Comparison of ENCODE assay signal across 8 cellular contexts in genomic region chr1:50978144-50978851, GRCh38. TPM values are rescaled to one million over a fixed set of nuclear protein-coding genes. Genes with fewer than 3 reads are reported as not detected.
DNase-seq lines count a peak whose midpoint lies in the region; ATAC-seq, FAIRE-seq and TF ChIP-seq lines count a peak whose summit lies in the region.

No MANE protein-coding gene starts in this region.

- H3K4me3 ChIP-seq in HCT116 (replicated peaks in 1 of 2; ENCODE audit: low read depth in 1 of 2, low read length in 2 of 2), result peak overlapping the region; percentile 54 to 65
- H3K4me3 ChIP-seq in MM.1S (ENCODE audit: low read length), result peak overlapping the region; percentile 66
- peak overlapping the region; percentile 59 to 72 for H3K4me3 ChIP-seq in kidney (ENCODE audit: low read length in 2 of 2)

- peak; percentile 86 for ATAC-seq in HCT116
- ATAC-seq in central memory CD8-positive, alpha-beta T cell (replicated peaks; ENCODE audit: extremely low read depth, poor library complexity, severe bottlenecking), result peak; percentile 21

- peak; percentile 47 for TF ChIP-seq POLR2A in HCT116 (IDR thresholded peaks at IDR 0.05; ENCODE audit: borderline replicate concordance, extremely low read depth, insufficient read depth, insufficient read length)

- H3K79me2 ChIP-seq in HCT116 (ENCODE audit: insufficient read depth, low read length) (no peaks in the 10 kb centered on the region), MM.1S (ENCODE audit: low read length) (no peaks in the 10 kb centered on the region)

- intact Hi-C loops in HCT116 (cut with micrococcal nuclease) (no loop called here), kidney (cut with DNase I) (no loop called here)

- no peaks in the 10 kb centered on the region for H4K20me1 ChIP-seq in HCT116 (ENCODE audit: insufficient read depth)
- H4K20me1 ChIP-seq in MM.1S (ENCODE audit: insufficient read depth, low read length), result no peaks in the 10 kb centered on the region

- no peak for FAIRE-seq in kidney (lab: Jason Lieb, UNC)

- peaks cover 24% of the 10 kb centered on the region for H3K27me3 Mint-ChIP-seq in central memory CD8-positive, alpha-beta T cell

- H3K4me2 ChIP-seq in HCT116 (ENCODE audit: low read length), result peak overlapping the region; percentile 80
- H3K4me2 ChIP-seq in MM.1S (ENCODE audit: low read depth, low read length), result peak overlapping the region; percentile 67

- peaks cover 6 to 17% of the 10 kb centered on the region in 2 experiments; a peak in 3 of 4 replicates for H3K4me1 ChIP-seq in HCT116 (ENCODE audit: control insufficient read depth in 1 of 2, insufficient read depth in 2 of 2, low read length in 2 of 2)
- H3K4me1 ChIP-seq in MM.1S (ENCODE audit: low read length), result no peaks in the 10 kb centered on the region
- H3K4me1 ChIP-seq in kidney (ENCODE audit: control insufficient read depth in 1 of 2, insufficient read depth in 1 of 2, low read depth in 1 of 2, low read length in 2 of 2), result peaks cover 3 to 7% of the 10 kb centered on the region in 2 donors

- TF ChIP-seq RAD21 in HCT116 (IDR thresholded peaks at IDR 0.05; ENCODE audit: low read depth), result no peak

- H3K9me2 ChIP-seq in HCT116 (ENCODE audit: insufficient read depth) (no peaks in the 10 kb centered on the region), MM.1S (replicated peaks; ENCODE audit: insufficient read depth, low read length) (no peaks in the 10 kb centered on the region)

- peaks cover 20% of the 10 kb centered on the region for H3K4me1 Mint-ChIP-seq in central memory CD8-positive, alpha-beta T cell

- H3K27ac Mint-ChIP-seq in central memory CD8-positive, alpha-beta T cell (ENCODE audit: low read depth), result peak overlapping the region; percentile 61

- H2AFZ ChIP-seq in HCT116 (ENCODE audit: low read depth, low read length, poor library complexity, severe bottlenecking) (peak overlapping the region; percentile 91), MM.1S (ENCODE audit: low read length) (peak overlapping the region; percentile 69)

- CTCF ChIA-PET in HCT116 (lab: Charles Lee), result interaction anchor here (1.5 kb wide), 1 partner anchor 10 kb away, joined by 6 read pairs; no protein-coding TSS in a partner anchor

- BruUV-seq in HCT116 (replicated peaks; lab: Mats Ljungman, UMichigan), result no TSS peak

- H3K36me3 ChIP-seq in HCT116 (ENCODE audit: control insufficient read depth in 1 of 2, insufficient read depth in 2 of 2, low read length in 2 of 2) (no peaks in the 10 kb centered on the region), MM.1S (replicated peaks; ENCODE audit: insufficient read depth, low read length) (no peaks in the 10 kb centered on the region), kidney (ENCODE audit: control insufficient read depth in 1 of 2, insufficient read depth in 2 of 2, low read length in 2 of 2) (no peaks in the 10 kb centered on the region)

- H3K4me3 Mint-ChIP-seq in central memory CD8-positive, alpha-beta T cell, result peak overlapping the region; percentile 84

- H3K27ac ChIP-seq in HCT116 (ENCODE audit: low read depth, low read length) (peak overlapping the region; percentile 50; the same call in 1 of the 2 replicates), MM.1S (ENCODE audit: low read length) (peak overlapping the region; percentile 39; the same call in 1 of the 2 replicates), kidney (ENCODE audit: low read depth in 2 of 2, low read length in 2 of 2) (peak overlapping the region; percentile 82 to 92)

- POLR2A ChIA-PET in HCT116 (lab: Charles Lee), result interaction anchor here (0.9 kb wide), 1 partner anchor 10 kb away, joined by 3 read pairs; no protein-coding TSS in a partner anchor

- TF ChIP-seq CTCF in HCT116 (IDR thresholded peaks at IDR 0.05 in 2 of 3, conservative IDR thresholded peaks at IDR 0.05 in 1 of 3; ENCODE audit: borderline replicate concordance in 1 of 3, insufficient read depth in 1 of 3, low read depth in 2 of 3, low read length in 2 of 3) (no peak), MM.1S (IDR thresholded peaks at IDR 0.05; ENCODE audit: low read length) (no peak), kidney (IDR thresholded peaks at IDR 0.05; ENCODE audit: borderline replicate concordance, extremely low read depth, insufficient read depth) (no peak)

- H3K9ac ChIP-seq in HCT116 (ENCODE audit: low read length) (peak overlapping the region; percentile 65), MM.1S (ENCODE audit: low read length) (peak overlapping the region; percentile 55; the same call in 1 of the 2 replicates), kidney (ENCODE audit: low read length in 2 of 2) (peak overlapping the region; percentile 68 to 75)

- H3K27me3 ChIP-seq in HCT116 (ENCODE audit: insufficient read depth, low read length) (no peaks in the 10 kb centered on the region), MM.1S (replicated peaks; ENCODE audit: insufficient read depth, low read length) (no peaks in the 10 kb centered on the region)

- H3K36me3 Mint-ChIP-seq in central memory CD8-positive, alpha-beta T cell (ENCODE audit: insufficient read depth), result no peaks in the 10 kb centered on the region

- no peaks in the 10 kb centered on the region for H3F3A ChIP-seq in MM.1S (ENCODE audit: insufficient read depth, low read length)

- H3K9me3 ChIP-seq in HCT116 (ENCODE audit: control insufficient read depth in 1 of 2, insufficient read depth in 1 of 2, low read depth in 1 of 2, low read length in 2 of 2) (no peaks in the 10 kb centered on the region), MM.1S (replicated peaks; ENCODE audit: insufficient read depth, low read length) (no peaks in the 10 kb centered on the region), kidney (ENCODE audit: control insufficient read depth in 1 of 2, low read length in 2 of 2) (no peaks in the 10 kb centered on the region)

- RAD21 ChIA-PET in HCT116 (lab: Charles Lee; ENCODE audit: low non-redundant PET in 1 of 2, low total read pairs in 2 of 2, uncharacterized antibody in 2 of 2, unreplicated experiment in 2 of 2), result no interaction called here

- peak; percentile 80 for DNase-seq in NOMO-1 treated with dmso at 0.1 percent for 144 hours (lab: John Stamatoyannopoulos, UW; ENCODE audit: unreplicated experiment)
- no peak for DNase-seq in NOMO-1 treated with DMSO at 0.1 percent for 48 hours (lab: John Stamatoyannopoulos, UW; ENCODE audit: unreplicated experiment)
- DNase-seq in HCT116 (ENCODE audit: low read depth, low spot score), result no peak
- peak; percentile 52 for DNase-seq in MM.1S
- DNase-seq in SW 1271 (lab: John Stamatoyannopoulos, UW), result peak; percentile 29 to 41
- no peak for DNase-seq in central memory CD8-positive, alpha-beta T cell (ENCODE audit: low spot score in 2 of 2)
- peak; percentile 81 for DNase-seq in kidney
- DNase-seq in stimulated activated CD4-positive, alpha-beta T cell treated with anti-CD3 and anti-CD28 coated beads, Interleukin-15, amount 100 ng/mL, for 24 hours, result peak; percentile 48

- no peaks in the 10 kb centered on the region for H3K9me3 Mint-ChIP-seq in central memory CD8-positive, alpha-beta T cell

TF ChIP-seq in HCT116, 20 proteins besides CTCF, POLR2A, EP300 and RAD21 (continues in another document):
- TF ChIP-seq REST (IDR thresholded peaks at IDR 0.05; ENCODE audit: low read depth) (no peak), ELF1 (IDR thresholded peaks at IDR 0.05; ENCODE audit: borderline replicate concordance, low read depth) (no peak), SP1 (IDR thresholded peaks at IDR 0.05; ENCODE audit: low read depth) (no peak), ZFX (IDR thresholded peaks at IDR 0.05) (0 out of 2 replicates have a peak, but pooled peaks have one; percentile 29), EGR1 (IDR thresholded peaks at IDR 0.05; ENCODE audit: low read depth) (no peak), TCF7L2 (IDR thresholded peaks at IDR 0.05; ENCODE audit: borderline replicate concordance, extremely low read depth, insufficient read depth, insufficient read length) (peak; percentile 53), SRF (IDR thresholded peaks at IDR 0.05; ENCODE audit: low read depth) (no peak), EZH2 (IDR thresholded peaks at IDR 0.05) (no peak), MAX (IDR thresholded peaks at IDR 0.05) (peak; percentile 32; the same call in 1 of the 2 replicates)

RNA-seq across cellular contexts. Expression of gene CDKN2C, which starts 8.3 kb away (rescaled TPM):
- 9.4 TPM for total RNA-seq in HCT116 (2021; ENCODE audit: unreplicated experiment)
- polyA plus RNA-seq in HCT116 (2012), result 5.2 and 8.0 TPM in 2 replicates
- 12.5 TPM for total RNA-seq in kidney
- 16.6 TPM for polyA plus RNA-seq in kidney (ENCODE audit: insufficient read depth, low read depth, low replicate concordance)

RNA-seq across cellular contexts. Expression of gene FAF1, which starts 18.2 kb away (rescaled TPM):
- total RNA-seq in HCT116 (2021; ENCODE audit: unreplicated experiment) (73.2 TPM), kidney (72.8 TPM)
- polyA plus RNA-seq in HCT116 (2012), result 54.9 and 67.3 TPM in 2 replicates
- polyA plus RNA-seq in kidney (ENCODE audit: insufficient read depth, low read depth, low replicate concordance), result 50.1 TPM

Comparison
In these comparisons a context has a peak if more than half of its experiments do, and no peak if none do; other contexts are left out.
1. DNase-seq: peak in NOMO-1 treated with dmso at 0.1 percent for 144 hours (single experiment), MM.1S (single experiment), SW 1271 (2 of 2), kidney (single experiment) and stimulated activated CD4-positive, alpha-beta T cell treated with anti-CD3 and anti-CD28 coated beads, Interleukin-15, amount 100 ng/mL, for 24 hours (single experiment); none in NOMO-1 treated with DMSO at 0.1 percent for 48 hours (single experiment), HCT116 (single experiment) and central memory CD8-positive, alpha-beta T cell (0 of 2).
2. Peak in every context shown above with its lines, with median percentiles within 50 percentile points of each other: H3K27ac ChIP-seq, H3K4me3 ChIP-seq and H3K9ac ChIP-seq.